Comparison of ENCODE assay signal across 24 cellular contexts in the genomic region with DNA sequence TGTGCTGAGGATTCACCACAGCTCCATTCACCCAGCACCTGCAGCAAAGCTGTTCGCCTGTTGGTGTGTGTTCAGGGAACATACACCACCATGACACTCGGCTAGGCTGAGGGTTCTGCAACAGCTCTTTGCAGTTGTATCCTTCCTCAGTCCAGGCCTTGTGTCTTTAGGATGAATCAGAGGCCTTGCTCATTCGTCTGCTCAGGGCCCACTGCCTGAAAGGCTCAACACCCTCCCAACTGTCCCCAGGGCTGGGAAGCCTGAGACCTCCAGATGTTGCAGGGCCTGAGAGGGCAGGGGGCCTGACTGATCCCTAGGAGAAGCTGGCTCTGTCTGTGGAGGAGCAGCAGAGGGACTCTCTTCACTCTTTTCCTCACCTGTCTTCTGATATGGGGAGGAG. TPM values are rescaled to one million over a fixed set of nuclear protein-coding genes. Genes with fewer than 3 reads are reported as not detected.
A peak's percentile ranks its signal among the peaks of the same experiment; 100 is the strongest.
DNase-seq lines count a peak whose midpoint lies in the region; ATAC-seq and TF ChIP-seq lines count a peak whose summit lies in the region.
"Had no signal": no experiment of that assay in that cellular context is flagged by ENCODE, and none has a peak within 500 bp of the region (broad histone marks: within the 10 kb centered on the region; RNA-seq: fewer than 3 reads in every experiment).

No MANE protein-coding gene starts in this region.

- H3K27me3 Mint-ChIP-seq in H9 (ENCODE audit: low read depth) (peaks cover 14% of the 10 kb centered on the region), nephron progenitor cell (ENCODE audit: low read depth, poor library complexity) (peaks cover 83% of the 10 kb centered on the region), immature natural killer cell (ENCODE audit: low read depth in 3 of 3) (peaks cover 10 to 14% (median 11%) of the 10 kb centered on the region in 3 donors)

- H4K91ac ChIP-seq in H9 (ENCODE audit: insufficient read length, low read depth, low read length), result no peak overlapping the region

- H3K56ac ChIP-seq in H9 (ENCODE audit: insufficient read length, low read depth, low read length), result no peak overlapping the region

- H3K4me3 ChIP-seq in coronary artery (no peak overlapping the region), upper lobe of right lung (no peak overlapping the region)
- H3K4me3 ChIP-seq: A549; BLaER1 treated with 17β-estradiol and CSF1 and Interleukin-3, amounts not matched to agents 10 nM and 100 nM; GM12878; GM23248 had no signal

- intact Hi-C loops in upper lobe of right lung (cut with DNase I), result no loop called here

- no peaks in the 10 kb centered on the region for H4K20me1 ChIP-seq in H9 (ENCODE audit: control insufficient read depth, insufficient read depth, insufficient read length)

- H3K79me1 ChIP-seq in H9 (ENCODE audit: insufficient read depth, low read depth, low read length, poor library complexity, severe bottlenecking), result no peaks in the 10 kb centered on the region

- H3K9ac ChIP-seq in H9 (ENCODE audit: extremely low read depth, insufficient read length, low read length), result no peak overlapping the region
- H3K9ac ChIP-seq: BLaER1 treated with 17β-estradiol and CSF1 and Interleukin-3, amounts not matched to agents 10 nM and 100 nM; GM23248 had no signal

- H3K4me1 Mint-ChIP-seq in H9 (peaks cover 15 to 22% of the 10 kb centered on the region in 2 experiments), nephron progenitor cell (peaks cover 2% of the 10 kb centered on the region), immature natural killer cell (peaks cover 3 to 4% of the 10 kb centered on the region in 2 donors)

- H2BK12ac ChIP-seq in H9 (ENCODE audit: insufficient read length, low read depth, low read length), result no peak overlapping the region

- H3K27ac ChIP-seq in H9 (ENCODE audit: insufficient read length, low read depth, low read length), result no peak overlapping the region
- no peak overlapping the region for H3K27ac ChIP-seq in coronary artery
- no peak overlapping the region for H3K27ac ChIP-seq in upper lobe of right lung
- H3K27ac ChIP-seq: A549; BLaER1 treated with 17β-estradiol and CSF1 and Interleukin-3, amounts not matched to agents 10 nM and 100 nM; GM23248 had no signal

- H3K27me3 ChIP-seq in H9 (ENCODE audit: insufficient read depth, low read length), result no peaks in the 10 kb centered on the region
- peaks cover 33% of the 10 kb centered on the region for H3K27me3 ChIP-seq in upper lobe of right lung
- H3K27me3 ChIP-seq: BE2C had no signal

- no peak overlapping the region for H3K4ac ChIP-seq in H9 (ENCODE audit: low read depth, low read length)

- no peaks in the 10 kb centered on the region for H3K9me3 Mint-ChIP-seq in H9
- no peaks in the 10 kb centered on the region for H3K9me3 Mint-ChIP-seq in nephron progenitor cell
- H3K9me3 Mint-ChIP-seq in immature natural killer cell, result no peaks in the 10 kb centered on the region
- H3K9me3 Mint-ChIP-seq: CD4-positive, alpha-beta T cell; CD8-positive, alpha-beta memory T cell; HFFc6 had no signal

- in situ Hi-C loops in GM13976 (cut with MboI; ENCODE audit: low sequenced_read_pairs, unreplicated experiment), result no loop called here

- H3K23me2 ChIP-seq in H9 (ENCODE audit: insufficient read length, low read depth, low read length, poor library complexity, severe bottlenecking), result no peaks in the 10 kb centered on the region

- H3K27ac Mint-ChIP-seq in H9 (no peak overlapping the region), nephron progenitor cell (no peak overlapping the region), immature natural killer cell (no peak overlapping the region)
- H3K27ac Mint-ChIP-seq: CD14-positive monocyte; CD4-positive, alpha-beta T cell; CD8-positive, alpha-beta memory T cell; HFFc6 had no signal

- H3K36me3 Mint-ChIP-seq in H9 (ENCODE audit: insufficient read depth in 1 of 3, low read depth in 3 of 3) (peaks cover 0 to 22% (median 4%) of the 10 kb centered on the region in 3 experiments; a peak in 5 of 7 replicates), nephron progenitor cell (ENCODE audit: low read depth) (no peaks in the 10 kb centered on the region), immature natural killer cell (no peaks in the 10 kb centered on the region)

- H3K4me3 Mint-ChIP-seq in H9 (no peak overlapping the region), nephron progenitor cell (no peak overlapping the region), immature natural killer cell (no peak overlapping the region)
- H3K4me3 Mint-ChIP-seq: CD14-positive monocyte; CD4-positive, alpha-beta T cell; CD8-positive, alpha-beta memory T cell; HFFc6 had no signal

- H4K8ac ChIP-seq in H9 (replicated peaks; ENCODE audit: insufficient read length, low read depth, low read length), result no peak overlapping the region

- H3K9me3 ChIP-seq in H9 (ENCODE audit: control insufficient read depth, low read depth, low read length) (no peaks in the 10 kb centered on the region), upper lobe of right lung (no peaks in the 10 kb centered on the region)
- H3K9me3 ChIP-seq: A549; BE2C; BLaER1 treated with 17β-estradiol and CSF1 and Interleukin-3, amounts not matched to agents 10 nM and 100 nM had no signal

- H3K79me2 ChIP-seq in H9 (ENCODE audit: insufficient read depth, low read length), result no peaks in the 10 kb centered on the region

- H2BK120ac ChIP-seq in H9 (ENCODE audit: low read depth, low read length, poor library complexity, severe bottlenecking), result no peak overlapping the region

- no peak overlapping the region for H3K4me2 ChIP-seq in H9 (ENCODE audit: insufficient read depth, insufficient read length, low read length)
- H3K4me2 ChIP-seq: A549; BLaER1 treated with 17β-estradiol and CSF1 and Interleukin-3, amounts not matched to agents 10 nM and 100 nM had no signal

- H2BK5ac ChIP-seq in H9 (ENCODE audit: insufficient read length, low read length), result no peak overlapping the region

- H2BK15ac ChIP-seq in H9 (ENCODE audit: low read depth, low read length), result no peak overlapping the region

- no peak overlapping the region for H3K23ac ChIP-seq in H9 (ENCODE audit: insufficient read length, low read depth, low read length)

- no peak overlapping the region for H3T11ph ChIP-seq in H9 (ENCODE audit: low read length)

- H3K14ac ChIP-seq in H9 (ENCODE audit: insufficient read depth, low read length), result no peak overlapping the region

- H3K18ac ChIP-seq in H9 (ENCODE audit: insufficient read length, low read depth, low read length), result no peak overlapping the region

- H2AK5ac ChIP-seq in H9 (ENCODE audit: insufficient read length, low read length), result no peak overlapping the region

- peak; percentile 3 for DNase-seq in GM13976 (ENCODE audit: low spot score)
- DNase-seq in H9, result peak; percentile 8
- DNase-seq in coronary artery (ENCODE audit: low spot score), result peak; percentile 53
- DNase-seq in upper lobe of right lung, result peak; percentile 22
- DNase-seq in nephron progenitor cell, result no peak
- no peak for DNase-seq in immature natural killer cell
- DNase-seq: 8988T; ACHN; AML-193; BE2C; CD4-positive, alpha-beta T cell; CD8-positive, alpha-beta memory T cell; DMS 273 treated with DMSO at 0.1 percent for 48 hours; DMS79; EL; GDM1; GM23248; H7; HFFc6 had no signal

- H2AFZ ChIP-seq in H9 (ENCODE audit: low read length), result no peak overlapping the region
- H2AFZ ChIP-seq: GM23248 had no signal

- H2BK20ac ChIP-seq in H9 (ENCODE audit: low read depth, low read length, poor library complexity, severe bottlenecking), result no peak overlapping the region

- WGBS in H9 (ENCODE audit: extremely low coverage, insufficient read length, low lambda C conversion rate), result no CpG with 5 or more reads among the region's 3 CpGs

- no peak for ATAC-seq in upper lobe of right lung
- no peak for ATAC-seq in GM18511 (IDR thresholded peaks at IDR 0.05; ENCODE audit: unreplicated experiment)
- ATAC-seq: A549, GM12878 had no signal

- H3K4me1 ChIP-seq in H9 (ENCODE audit: insufficient read depth, low read length) (no peaks in the 10 kb centered on the region; the same call in 1 of the 2 replicates), upper lobe of right lung (peaks cover under 1% of the 10 kb centered on the region)
- H3K4me1 ChIP-seq: A549 had no signal

- TF ChIP-seq CTCF in GM13976 (IDR thresholded peaks at IDR 0.05; ENCODE audit: borderline replicate concordance, control extremely low read depth, extremely low read depth, insufficient read depth, missing control alignments) (no peak), H9 (conservative IDR thresholded peaks at IDR 0.05) (no peak), coronary artery (IDR thresholded peaks at IDR 0.05) (no peak), upper lobe of right lung (IDR thresholded peaks at IDR 0.05) (no peak), nephron progenitor cell (IDR thresholded peaks at IDR 0.05) (no peak)

- H3K36me3 ChIP-seq in upper lobe of right lung, result no peaks in the 10 kb centered on the region
- H3K36me3 ChIP-seq: BE2C; BLaER1 treated with 17β-estradiol and CSF1 and Interleukin-3, amounts not matched to agents 10 nM and 100 nM had no signal

- no peak overlapping the region for H4K5ac ChIP-seq in H9 (ENCODE audit: insufficient read length, low read depth, low read length)

RNA-seq across cellular contexts. Expression of a gene that starts 11.2 kb away (rescaled TPM):
- 11.3 and 11.9 TPM in 2 replicates for total RNA-seq in H9 (2021)
- total RNA-seq in upper lobe of right lung, result not detected
- not detected for polyA plus RNA-seq in immature natural killer cell
- total RNA-seq: CD4-positive, alpha-beta T cell; CD8-positive, alpha-beta memory T cell; GM12878; GM23248; HFFc6 had no signal
- polyA plus RNA-seq: CD14-positive monocyte; CD8-positive, alpha-beta memory T cell; GM23248 had no signal

RNA-seq across cellular contexts. Expression of a gene that starts 32.3 kb away (rescaled TPM):
- total RNA-seq in H9 (2021), result 22.2 and 23.4 TPM in 2 replicates
- 24.9 TPM for total RNA-seq in upper lobe of right lung
- polyA plus RNA-seq in immature natural killer cell, result 1 to 10 TPM; 2.0 to 6.7 (median 3.2) TPM

RNA-seq across cellular contexts. Expression of a gene that starts 51.2 kb away (rescaled TPM):
- total RNA-seq in H9 (2021), result 1.7 and 2.2 TPM in 2 replicates
- total RNA-seq in upper lobe of right lung, result 0.06 TPM
- polyA plus RNA-seq in immature natural killer cell, result under 1 TPM in 2 of 3 donors, not detected in 1; 0.03 to 0.64 TPM
- total RNA-seq: GM23248 had no signal
- polyA plus RNA-seq: GM23248 had no signal

Comparison
In these comparisons a context has a peak if more than half of its experiments do, and no peak if none do; other contexts are left out.
1. DNase-seq: peak in GM13976 (single experiment), H9 (single experiment), coronary artery (single experiment) and upper lobe of right lung (single experiment); none in nephron progenitor cell (single experiment) and immature natural killer cell (0 of 3).
2. RNA of a gene that starts 11.2 kb away (total RNA-seq): 11.3 to 11.9 TPM in H9; not detected in upper lobe of right lung (single experiment); every median in the first group is over 10 times any median in the second.